ENCODE assay signal across 1 cellular context in genomic region chr3:94098487-94098886, GRCh38.
TF ChIP-seq lines count a peak whose summit lies in the region.

No MANE protein-coding gene starts in this region.

TF ChIP-seq in endothelial cell of umbilical vein, 7 proteins besides CTCF, POLR2A, EP300 and RAD21:
- TF ChIP-seq MAX (IDR thresholded peaks at IDR 0.05; ENCODE audit: insufficient read depth, insufficient read length) (no peak), JUN (IDR thresholded peaks at IDR 0.05; ENCODE audit: borderline replicate concordance, insufficient read depth, insufficient read length, low read depth) (no peak), EZH2 (IDR thresholded peaks at IDR 0.05; ENCODE audit: borderline replicate concordance, low read depth, low read length, severe bottlenecking) (no peak), FOS (IDR thresholded peaks at IDR 0.05; ENCODE audit: borderline replicate concordance, insufficient read depth, low read length) (no peak), GATA2 (IDR thresholded peaks at IDR 0.05; ENCODE audit: insufficient read depth, insufficient read length, low read depth, low read length) (no peak), POLR2AphosphoS5 (IDR thresholded peaks at IDR 0.05; ENCODE audit: insufficient read depth, low read depth, low read length) (no peak), MYC (IDR thresholded peaks at IDR 0.05; ENCODE audit: low read depth, low read length) (no peak)
